In genomic region chr5:159199225-159199624, GRCh38 we compare ENCODE assay signal across 1 cellular context.
TF ChIP-seq lines count a peak whose summit lies in the region.

No MANE protein-coding gene starts in this region.

TF ChIP-seq in GM23338, 12 proteins besides CTCF, POLR2A, EP300 and RAD21 (continued from another document):
- TF ChIP-seq ZNF462 (CRISPR knock-in tag; IDR thresholded peaks at IDR 0.05) = no peak
- no peak for TF ChIP-seq REST (IDR thresholded peaks at IDR 0.05; ENCODE audit: unreplicated experiment)
- no peak for TF ChIP-seq EZH2 (IDR thresholded peaks at IDR 0.05; ENCODE audit: low read depth, unreplicated experiment)
- no peak for TF ChIP-seq EZH2phosphoT487 (IDR thresholded peaks at IDR 0.05; ENCODE audit: unreplicated experiment)
- TF ChIP-seq ETS1 (IDR thresholded peaks at IDR 0.05) = no peak
- TF ChIP-seq JUNB (IDR thresholded peaks at IDR 0.05; ENCODE audit: unreplicated experiment) = no peak
- TF ChIP-seq ZNF114 (CRISPR knock-in tag; IDR thresholded peaks at IDR 0.05) = no peak
- TF ChIP-seq NANOG (IDR thresholded peaks at IDR 0.05; ENCODE audit: borderline replicate concordance) = no peak
- TF ChIP-seq CREB1 (CRISPR knock-in tag; IDR thresholded peaks at IDR 0.05; ENCODE audit: low read depth) = no peak
- no peak for TF ChIP-seq ZNF331 (CRISPR knock-in tag; IDR thresholded peaks at IDR 0.05; ENCODE audit: low read depth)
